10 cellular contexts compared by ENCODE assay signal in genomic region chr20:47276856-47277541, GRCh38.
DNase-seq lines count a peak whose midpoint lies in the region; ATAC-seq, FAIRE-seq and TF ChIP-seq lines count a peak whose summit lies in the region.
"Had no signal": no experiment of that assay in that cellular context is flagged by ENCODE, and none has a peak within 500 bp of the region (broad histone marks: within the 10 kb centered on the region; RNA-seq: fewer than 3 reads in every experiment).

No MANE protein-coding gene starts in this region.

- DNase-seq in astrocyte (ENCODE audit: low read depth) = peak; percentile 83
- DNase-seq in right cardiac atrium = peak; percentile 70 to 91 (median 89)
- no peak for DNase-seq in stimulated activated naive B cell treated with anti-CD40 and anti-IgM and Interleukin-4, amounts not matched to agents 10 μg/mL and 1 μg/mL and 100 μg/mL, for 72 hours
- no peak for DNase-seq in T-helper 1 cell
- no peak for DNase-seq in NOMO-1 treated with DMSO at 0.1 percent for 48 hours (lab: John Stamatoyannopoulos, UW; ENCODE audit: unreplicated experiment)
- no peak for DNase-seq in NCI-H1092 treated with DMSO at 0.1 percent for 48 hours (lab: John Stamatoyannopoulos, UW)
- DNase-seq in HT-29 (ENCODE audit: low spot score) = no peak
- DNase-seq: activated naive CD8-positive, alpha-beta T cell treated with anti-CD3 and anti-CD28 coated beads, Interleukin-2, amount 10 ng/mL, durations not matched to agents 7 days and 5 days had no signal

- intact Hi-C loops in right cardiac atrium (cut with DNase I) = loop anchor here in 3 of 4 donors (10.0 kb wide), 2 partner anchors 348 to 358 kb away; no protein-coding TSS in a partner anchor

- no peaks in the 10 kb centered on the region for H4K20me1 ChIP-seq in astrocyte (ENCODE audit: insufficient read depth, low read length)

- TF ChIP-seq CTCF in HEK293 (tag by site-specific recombination; IDR thresholded peaks at IDR 0.05) = no peak
- TF ChIP-seq CTCF in astrocyte (IDR thresholded peaks at IDR 0.05; ENCODE audit: insufficient read depth, low read depth, low read length) = no peak

- H3K4me3 Mint-ChIP-seq in astrocyte (ENCODE audit: unreplicated experiment) = peak overlapping the region; percentile 4
- no peak overlapping the region for H3K4me3 Mint-ChIP-seq in stimulated activated naive B cell treated with anti-CD40 and anti-IgM and Interleukin-4, amounts not matched to agents 10 μg/mL and 1 μg/mL and 100 μg/mL, for 72 hours
- H3K4me3 Mint-ChIP-seq: activated naive CD8-positive, alpha-beta T cell treated with anti-CD3 and anti-CD28 coated beads, Interleukin-2, amount 10 ng/mL, durations not matched to agents 7 days and 5 days had no signal

- H3K9me3 ChIP-seq in HEK293 (ENCODE audit: control insufficient read depth, insufficient read depth, low read depth, low read length) (no peaks in the 10 kb centered on the region), astrocyte (ENCODE audit: insufficient read depth, low read depth, low read length) (no peaks in the 10 kb centered on the region), right cardiac atrium (ENCODE audit: control insufficient read depth, low read length) (no peaks in the 10 kb centered on the region)
- H3K9me3 ChIP-seq: mucosa of descending colon had no signal

- H3K79me2 ChIP-seq in astrocyte (ENCODE audit: insufficient read depth, low read length) = peaks cover 13% of the 10 kb centered on the region

- H3K4me1 Mint-ChIP-seq in astrocyte (ENCODE audit: low read depth, unreplicated experiment) = peaks cover 47% of the 10 kb centered on the region
- H3K4me1 Mint-ChIP-seq in stimulated activated naive B cell treated with anti-CD40 and anti-IgM and Interleukin-4, amounts not matched to agents 10 μg/mL and 1 μg/mL and 100 μg/mL, for 72 hours = peaks cover 39 to 55% of the 10 kb centered on the region in 2 donors

- H3K9me3 Mint-ChIP-seq in astrocyte (ENCODE audit: unreplicated experiment) = no peaks in the 10 kb centered on the region
- H3K9me3 Mint-ChIP-seq in stimulated activated naive B cell treated with anti-CD40 and anti-IgM and Interleukin-4, amounts not matched to agents 10 μg/mL and 1 μg/mL and 100 μg/mL, for 72 hours = no peaks in the 10 kb centered on the region
- H3K9me3 Mint-ChIP-seq: activated naive CD8-positive, alpha-beta T cell treated with anti-CD3 and anti-CD28 coated beads, Interleukin-2, amount 10 ng/mL, durations not matched to agents 7 days and 5 days had no signal

- H2AFZ ChIP-seq in astrocyte (ENCODE audit: low read depth, low read length) = no peak overlapping the region

- H3K27ac ChIP-seq in HEK293 (ENCODE audit: extremely low read depth, low read depth, low read length) (no peak overlapping the region), astrocyte (ENCODE audit: low read depth, low read length) (peak overlapping the region; percentile 97), right cardiac atrium (ENCODE audit: low read length) (peak overlapping the region; percentile 77)

- ATAC-seq in right cardiac atrium = peak; percentile 27 to 72
- ATAC-seq in stimulated activated naive B cell treated with anti-CD40 and anti-IgM and Interleukin-4, amounts not matched to agents 10 μg/mL and 1 μg/mL and 100 μg/mL, for 72 hours (replicated peaks) = no peak
- ATAC-seq: mucosa of descending colon had no signal

- H3K9ac ChIP-seq in astrocyte (ENCODE audit: low read length) = peak overlapping the region; percentile 44

- no peak for FAIRE-seq in astrocyte (lab: Jason Lieb, UNC)

- peak overlapping the region; percentile 53 for H3K4me2 ChIP-seq in astrocyte (ENCODE audit: low read length)

- H3K27me3 Mint-ChIP-seq in astrocyte (ENCODE audit: low read depth, unreplicated experiment) = no peaks in the 10 kb centered on the region
- H3K27me3 Mint-ChIP-seq in stimulated activated naive B cell treated with anti-CD40 and anti-IgM and Interleukin-4, amounts not matched to agents 10 μg/mL and 1 μg/mL and 100 μg/mL, for 72 hours = no peaks in the 10 kb centered on the region
- H3K27me3 Mint-ChIP-seq: activated naive CD8-positive, alpha-beta T cell treated with anti-CD3 and anti-CD28 coated beads, Interleukin-2, amount 10 ng/mL, durations not matched to agents 7 days and 5 days had no signal

- peaks cover 3% of the 10 kb centered on the region for H3K4me1 ChIP-seq in HEK293 (ENCODE audit: control insufficient read depth, insufficient read depth, low read length)
- H3K4me1 ChIP-seq in astrocyte (ENCODE audit: insufficient read depth, low read length) = peaks cover 63% of the 10 kb centered on the region
- H3K4me1 ChIP-seq in right cardiac atrium (ENCODE audit: control insufficient read depth, insufficient read depth, low read length) = no peaks in the 10 kb centered on the region

- H3K36me3 ChIP-seq in HEK293 (ENCODE audit: control insufficient read depth in 2 of 2, insufficient read depth in 1 of 2, low read length in 2 of 2) = peaks cover 15 to 52% of the 10 kb centered on the region in 2 experiments; a peak in 2 of 3 replicates
- peaks cover 15% of the 10 kb centered on the region for H3K36me3 ChIP-seq in astrocyte (ENCODE audit: insufficient read depth, low read length)

- WGBS in right cardiac atrium = 41% methylated on average over 8 of the region's 8 CpGs

- POLR2A ChIA-PET in HEK293 (lab: Yijun Ruan, JAX) = no interaction called here

- peaks cover 10% of the 10 kb centered on the region for H3K36me3 Mint-ChIP-seq in astrocyte (ENCODE audit: low read depth, unreplicated experiment)
- H3K36me3 Mint-ChIP-seq in stimulated activated naive B cell treated with anti-CD40 and anti-IgM and Interleukin-4, amounts not matched to agents 10 μg/mL and 1 μg/mL and 100 μg/mL, for 72 hours = peaks cover 63 to 72% of the 10 kb centered on the region in 2 donors

- no peak overlapping the region for H3K4me3 ChIP-seq in HEK293 (ENCODE audit: low read depth, low read length)
- no peak overlapping the region for H3K4me3 ChIP-seq in astrocyte (ENCODE audit: insufficient read depth, low read depth, low read length)
- H3K4me3 ChIP-seq in right cardiac atrium (ENCODE audit: low read length) = no peak overlapping the region
- H3K4me3 ChIP-seq: mucosa of descending colon had no signal

- no peaks in the 10 kb centered on the region for H3K27me3 ChIP-seq in astrocyte (ENCODE audit: insufficient read depth, low read length)
- no peaks in the 10 kb centered on the region for H3K27me3 ChIP-seq in right cardiac atrium (ENCODE audit: control insufficient read depth, insufficient read depth)

- H3K27ac Mint-ChIP-seq in astrocyte (ENCODE audit: unreplicated experiment) = peak overlapping the region; percentile 8
- peak overlapping the region; percentile 59 for H3K27ac Mint-ChIP-seq in stimulated activated naive B cell treated with anti-CD40 and anti-IgM and Interleukin-4, amounts not matched to agents 10 μg/mL and 1 μg/mL and 100 μg/mL, for 72 hours

- CTCF ChIA-PET in HEK293 (lab: Yijun Ruan, JAX) = interaction anchor here (0.7 to 10.2 kb wide), 3 partner anchors 56 to 385 kb away, joined by 4 to 355 read pairs (median 4); no protein-coding TSS in a partner anchor

TF ChIP-seq in HEK293, 187 proteins besides CTCF, POLR2A, EP300 and RAD21:
- TF ChIP-seq RBAK (tag by site-specific recombination; IDR thresholded peaks at IDR 0.05) (no peak), PRDM6 (tag by site-specific recombination; IDR thresholded peaks at IDR 0.05) (peak; percentile 55), OSR2 (tag by site-specific recombination; IDR thresholded peaks at IDR 0.05) (no peak), ZNF600 (tag by site-specific recombination; IDR thresholded peaks at IDR 0.05) (peak; percentile 65; the same call in 1 of the 2 replicates), ZNF140 (tag by site-specific recombination; IDR thresholded peaks at IDR 0.05) (no peak), ZNF24 (tag by site-specific recombination; IDR thresholded peaks at IDR 0.05) (no peak), AEBP2 (tag by site-specific recombination; IDR thresholded peaks at IDR 0.05; ENCODE audit: borderline replicate concordance) (no peak), ZNF366 (tag by site-specific recombination; conservative IDR thresholded peaks at IDR 0.05) (0 out of 2 replicates have a peak, but pooled peaks have one; percentile 9), MZF1 (tag by site-specific recombination; IDR thresholded peaks at IDR 0.05; ENCODE audit: borderline replicate concordance) (no peak), KLF10 (tag by site-specific recombination; IDR thresholded peaks at IDR 0.05) (no peak)

Comparison
In these comparisons a context has a peak if more than half of its experiments do, and no peak if none do; other contexts are left out.
1. DNase-seq: peak in astrocyte (single experiment) and right cardiac atrium (3 of 3); none in stimulated activated naive B cell treated with anti-CD40 and anti-IgM and Interleukin-4, amounts not matched to agents 10 μg/mL and 1 μg/mL and 100 μg/mL, for 72 hours (single experiment), T-helper 1 cell (0 of 5), NOMO-1 treated with DMSO at 0.1 percent for 48 hours (single experiment), NCI-H1092 treated with DMSO at 0.1 percent for 48 hours (single experiment) and HT-29 (single experiment).
2. ATAC-seq: peak in right cardiac atrium (2 of 2); none in stimulated activated naive B cell treated with anti-CD40 and anti-IgM and Interleukin-4, amounts not matched to agents 10 μg/mL and 1 μg/mL and 100 μg/mL, for 72 hours (0 of 2).